Comparison of ENCODE assay signal across 25 cellular contexts in genomic region chr20:58303547-58303946, GRCh38. TPM values are rescaled to one million over a fixed set of nuclear protein-coding genes. Genes with fewer than 3 reads are reported as not detected.
DNase-seq lines count a peak whose midpoint lies in the region; ATAC-seq and TF ChIP-seq lines count a peak whose summit lies in the region.
"Had no signal": no experiment of that assay in that cellular context is flagged by ENCODE, and none has a peak within 500 bp of the region (broad histone marks: within the 10 kb centered on the region; RNA-seq: fewer than 3 reads in every experiment).

No MANE protein-coding gene starts in this region.

- H3K27ac ChIP-seq in AG04450 (ENCODE audit: low read depth, low read length) (peak overlapping the region; percentile 3), PC-3 (ENCODE audit: low read length) (peak overlapping the region; percentile 1; the same call in 1 of the 2 replicates)
- H3K27ac ChIP-seq: C4-2B, KMS-11 had no signal

- H3K27me3 ChIP-seq in AG04450 (ENCODE audit: control insufficient read depth, insufficient read depth, low read length) (no peaks in the 10 kb centered on the region), PC-3 (ENCODE audit: low read length) (no peaks in the 10 kb centered on the region), MG63 (no peaks in the 10 kb centered on the region)

- peak; percentile 70 for ATAC-seq in PC-3
- no peak for ATAC-seq in HG02973 (IDR thresholded peaks at IDR 0.05; ENCODE audit: unreplicated experiment)
- ATAC-seq: T-cell had no signal

- intact Hi-C loops in PC-3 (cut with micrococcal nuclease): no loop called here

- POLR2A ChIA-PET in AG04450 (lab: Yijun Ruan, JAX): no interaction called here
- POLR2A ChIA-PET in PC-3 (lab: Charles Lee; ENCODE audit: unreplicated experiment): interaction anchor here (0.6 kb wide), 3 partner anchors 9 to 105 kb away, joined by 3 to 4 read pairs (median 3); no protein-coding TSS in a partner anchor

- H3K27me3 Mint-ChIP-seq in endothelial cell (ENCODE audit: unreplicated experiment): peaks cover 5% of the 10 kb centered on the region
- H3K27me3 Mint-ChIP-seq: T-cell had no signal

- H3K4me3 Mint-ChIP-seq in endothelial cell (ENCODE audit: unreplicated experiment): no peak overlapping the region
- H3K4me3 Mint-ChIP-seq: T-cell had no signal

- H3K36me3 ChIP-seq in PC-3 (ENCODE audit: low read depth, low read length): no peaks in the 10 kb centered on the region
- peaks cover 4% of the 10 kb centered on the region; the same call in 1 of the 2 replicates for H3K36me3 ChIP-seq in MG63

- H2AFZ ChIP-seq in PC-3 (ENCODE audit: low read length): no peak overlapping the region

- peak overlapping the region; percentile 23 for H3K4me2 ChIP-seq in PC-3 (ENCODE audit: low read length)
- H3K4me2 ChIP-seq: KMS-11, SK-N-SH had no signal

- DNase-seq in AG04450 (ENCODE audit: low read depth, low spot score): no peak
- peak; percentile 20 for DNase-seq in DMS79 (lab: John Stamatoyannopoulos, UW)
- peak; percentile 68 for DNase-seq in PC-3
- no peak for DNase-seq in endothelial cell (ENCODE audit: low spot score)
- no peak for DNase-seq in MG63
- DNase-seq in amniotic stem cell (lab: John Stamatoyannopoulos, UW): no peak
- no peak for DNase-seq in 8988T
- DNase-seq: ACHN, AML-193, Caco-2, DMS153, EL, NCI-H1048, NCI-H1436 treated with DMSO at 0.1 percent for 48 hours, NCI-H2081, NCI-H2227 treated with DMSO at 0.1 percent for 48 hours, NCI-H510A treated with DMSO at 0.1 percent for 48 hours, NCI-H774, OCI-M1, SHP77 treated with DMSO at 0.1 percent for 48 hours, SK-N-SH, T-cell had no signal

- peaks cover 26% of the 10 kb centered on the region for H3K4me1 ChIP-seq in PC-3 (ENCODE audit: insufficient read depth, low read length)
- H3K4me1 ChIP-seq: Caco-2 had no signal

- CTCF ChIA-PET in AG04450 (lab: Charles Lee) (no interaction called here), PC-3 (lab: Charles Lee) (interaction anchor here (0.7 kb wide), 1 partner anchor 200 kb away, joined by 3 read pairs; no protein-coding TSS in a partner anchor)

- peaks cover 1% of the 10 kb centered on the region; the same call in 1 of the 2 replicates for H3K9me3 ChIP-seq in AG04450 (ENCODE audit: control insufficient read depth, insufficient read depth, low read length)
- no peaks in the 10 kb centered on the region for H3K9me3 ChIP-seq in PC-3 (ENCODE audit: low read length)
- H3K9me3 ChIP-seq in MG63: no peaks in the 10 kb centered on the region
- H3K9me3 ChIP-seq: Caco-2, SK-N-SH had no signal

- no peaks in the 10 kb centered on the region for H4K20me1 ChIP-seq in PC-3 (ENCODE audit: low read length)

- H3K9me3 Mint-ChIP-seq in endothelial cell (ENCODE audit: unreplicated experiment): no peaks in the 10 kb centered on the region
- H3K9me3 Mint-ChIP-seq: T-cell had no signal

- H3K9ac ChIP-seq in PC-3 (ENCODE audit: low read length): no peak overlapping the region
- H3K9ac ChIP-seq: KMS-11, SK-N-SH had no signal

- H3K27ac Mint-ChIP-seq in endothelial cell (ENCODE audit: unreplicated experiment): peak overlapping the region; percentile 95

- BruUV-seq in PC-3 (replicated peaks; lab: Mats Ljungman, UMichigan): no TSS peak

- H3K36me3 Mint-ChIP-seq in endothelial cell (ENCODE audit: low read depth, unreplicated experiment): peaks cover 24% of the 10 kb centered on the region

- no peak overlapping the region for H3K4me3 ChIP-seq in AG04450 (ENCODE audit: low read depth, low read length)
- H3K4me3 ChIP-seq in PC-3 (ENCODE audit: low read length): no peak overlapping the region
- H3K4me3 ChIP-seq in MG63: no peak overlapping the region

- H3F3A ChIP-seq in PC-3 (ENCODE audit: low read length, unreplicated experiment): no peaks in the 10 kb centered on the region

- no peaks in the 10 kb centered on the region for H3K9me2 ChIP-seq in PC-3 (replicated peaks; ENCODE audit: low read length)
- H3K9me2 ChIP-seq: SK-N-SH had no signal

- peaks cover 48% of the 10 kb centered on the region for H3K4me1 Mint-ChIP-seq in endothelial cell (ENCODE audit: unreplicated experiment)

- TF ChIP-seq CTCF in AG04450 (IDR thresholded peaks at IDR 0.05; ENCODE audit: low read depth, low read length) (no peak), PC-3 (conservative IDR thresholded peaks at IDR 0.05; ENCODE audit: low read depth, low read length) (no peak), endothelial cell (IDR thresholded peaks at IDR 0.05; ENCODE audit: unreplicated experiment) (no peak)

- peaks cover 4% of the 10 kb centered on the region; the same call in 1 of the 2 replicates for H3K79me2 ChIP-seq in PC-3 (ENCODE audit: low read length)

RNA-seq across cellular contexts. Expression of gene RAB22A, which starts 6.0 kb away (rescaled TPM):
- polyA plus RNA-seq in AG04450 (2011; rRNA removed): 11.7 and 14.9 TPM in 2 replicates
- polyA minus RNA-seq in AG04450 (2011; rRNA and poly(A)+ RNA removed): 15.0 and 20.0 TPM in 2 replicates
- total RNA-seq in PC-3 (2014; rRNA removed) (47.4 and 55.0 TPM in 2 replicates), endothelial cell (ENCODE audit: unreplicated experiment) (14.2 TPM)
- 14.2 and 19.1 TPM in 2 replicates for total RNA-seq in MG63 (2014; rRNA removed; shearing (Covaris generic); ENCODE audit: low replicate concordance)

Comparison
In these comparisons a context has a peak if more than half of its experiments do, and no peak if none do; other contexts are left out.
1. DNase-seq: peak in DMS79 (single experiment) and PC-3 (single experiment); none in AG04450 (single experiment), endothelial cell (single experiment), MG63 (single experiment), amniotic stem cell (single experiment) and 8988T (single experiment).